20 cellular contexts compared by ENCODE assay signal in genomic region chr1:91621360-91621759, GRCh38.
A peak's percentile ranks its signal among the peaks of the same experiment; 100 is the strongest.
DNase-seq lines count a peak whose midpoint lies in the region; ATAC-seq, FAIRE-seq and TF ChIP-seq lines count a peak whose summit lies in the region.
"Had no signal": no experiment of that assay in that cellular context is flagged by ENCODE, and none has a peak within 500 bp of the region (broad histone marks: within the 10 kb centered on the region; RNA-seq: fewer than 3 reads in every experiment).

No MANE protein-coding gene starts in this region.

- H3K9me3 Mint-ChIP-seq in activated naive CD8-positive, alpha-beta T cell treated with anti-CD3 and anti-CD28 coated beads, Interleukin-2, amount 50 U/mL, for 24 hours, result no peaks in the 10 kb centered on the region
- H3K9me3 Mint-ChIP-seq in activated naive CD8-positive, alpha-beta T cell treated with anti-CD3 and anti-CD28 coated beads for 36 hours, result no peaks in the 10 kb centered on the region
- peaks cover 11% of the 10 kb centered on the region for H3K9me3 Mint-ChIP-seq in activated CD4-positive, alpha-beta T cell treated with anti-CD3 and anti-CD28 coated beads, Interleukin-2, amount 10 ng/mL, durations not matched to agents 24 days and 14 days

- H3K4me2 ChIP-seq in K562 (ENCODE audit: insufficient read depth, low read length), result no peak overlapping the region
- no peak overlapping the region for H3K4me2 ChIP-seq in PC-9
- H3K4me2 ChIP-seq: BLaER1 had no signal

- H3K36me3 ChIP-seq in K562 (ENCODE audit: control insufficient read depth, insufficient read depth, low read length), result no peaks in the 10 kb centered on the region
- no peaks in the 10 kb centered on the region for H3K36me3 ChIP-seq in uterus
- H3K36me3 ChIP-seq in PC-9 (ENCODE audit: low read depth), result no peaks in the 10 kb centered on the region
- H3K36me3 ChIP-seq: BLaER1 had no signal

- no peak for TF ChIP-seq RAD21 in K562 (CRISPR knock-in tag; conservative IDR thresholded peaks at IDR 0.05 in 1 of 2, IDR thresholded peaks at IDR 0.05 in 1 of 2)

- H3F3A ChIP-seq in PC-9 (ENCODE audit: insufficient read depth, low read depth), result no peaks in the 10 kb centered on the region

- H2AFZ ChIP-seq in K562 (ENCODE audit: low read depth, low read length) (0 out of 2 replicates have a peak overlapping the region, but pooled peaks have one; percentile 28), PC-9 (no peak overlapping the region)
- H2AFZ ChIP-seq: GM23248 had no signal

- H3K9me2 ChIP-seq in PC-9 (ENCODE audit: insufficient read depth), result no peaks in the 10 kb centered on the region

- TF ChIP-seq POLR2A in K562 (conservative IDR thresholded peaks at IDR 0.05), result no peak
- no peak for TF ChIP-seq POLR2A in uterus (IDR thresholded peaks at IDR 0.05)

- H3K9me1 ChIP-seq in K562 (ENCODE audit: control insufficient read depth, insufficient read depth, low read length), result no peaks in the 10 kb centered on the region

- CTCF ChIA-PET in K562 (lab: Yijun Ruan, JAX; ENCODE audit: low intra/inter-chr PET ratio), result no interaction called here
- CTCF ChIA-PET in PC-9 (lab: Charles Lee), result interaction anchor here (0.5 kb wide), 1 partner anchor 1858 kb away, joined by 3 read pairs; no protein-coding TSS in a partner anchor

- H3K27ac ChIP-seq in K562 (ENCODE audit: extremely low read depth, low read depth, low read length) (no peak overlapping the region), uterus (peak overlapping the region; percentile 22 to 71), PC-9 (no peak overlapping the region)
- H3K27ac ChIP-seq: 22Rv1, BLaER1, GM23248 had no signal

- H3K9ac ChIP-seq in K562 (ENCODE audit: insufficient read depth in 1 of 2, low read depth in 2 of 2, low read length in 2 of 2), result no peak overlapping the region
- H3K9ac ChIP-seq: BLaER1, GM23248 had no signal

- DNase-seq in activated naive CD8-positive, alpha-beta T cell treated with anti-CD3 and anti-CD28 coated beads, Interleukin-2, amount 50 U/mL, for 24 hours, result no peak
- no peak for DNase-seq in activated naive CD8-positive, alpha-beta T cell treated with anti-CD3 and anti-CD28 coated beads for 36 hours
- DNase-seq in NAMALWA (ENCODE audit: low spot score) (peak; percentile 5), K562 (ENCODE audit: extremely low read depth in 1 of 4, low spot score in 3 of 4) (no peak), uterus (no peak), NCI-H2107 treated with DMSO at 0.1 percent for 48 hours (lab: John Stamatoyannopoulos, UW; ENCODE audit: unreplicated experiment) (no peak), PC-9 (no peak)
- DNase-seq in activated CD4-positive, alpha-beta T cell treated with anti-CD3 and anti-CD28 coated beads, Interleukin-2, amount 10 ng/mL, durations not matched to agents 24 days and 14 days, result no peak
- DNase-seq: CD4-positive, alpha-beta memory T cell; DMS153; DMS79; GDM1; GM23248; HCEC 1CT; KBM-7 had no signal

- BruUV-seq in K562 (replicated peaks; lab: Mats Ljungman, UMichigan) (no TSS peak), PC-9 (replicated peaks; lab: Mats Ljungman, UMichigan) (no TSS peak)

- intact Hi-C loops in K562 (cut with micrococcal nuclease), result no loop called here
- intact Hi-C loops in uterus (cut with DNase I; ENCODE audit: low total_unique reads), result no loop called here
- intact Hi-C loops in activated CD4-positive, alpha-beta T cell treated with anti-CD3 and anti-CD28 coated beads, Interleukin-2, amount 10 ng/mL, durations not matched to agents 24 days and 14 days (cut with micrococcal nuclease), result no loop called here
- intact Hi-C loops in PC-9 (cut with micrococcal nuclease; ENCODE audit: unreplicated experiment), result no loop called here

- no peak overlapping the region for H3K27ac Mint-ChIP-seq in activated naive CD8-positive, alpha-beta T cell treated with anti-CD3 and anti-CD28 coated beads, Interleukin-2, amount 50 U/mL, for 24 hours
- H3K27ac Mint-ChIP-seq in activated naive CD8-positive, alpha-beta T cell treated with anti-CD3 and anti-CD28 coated beads for 36 hours, result no peak overlapping the region
- no peak overlapping the region for H3K27ac Mint-ChIP-seq in activated CD4-positive, alpha-beta T cell treated with anti-CD3 and anti-CD28 coated beads, Interleukin-2, amount 10 ng/mL, durations not matched to agents 24 days and 14 days
- H3K27ac Mint-ChIP-seq: CD14-positive monocyte; CD4-positive, alpha-beta memory T cell had no signal

- H4K20me1 ChIP-seq in K562 (replicated peaks; ENCODE audit: control insufficient read depth, insufficient read depth, low read length) (no peaks in the 10 kb centered on the region), PC-9 (ENCODE audit: insufficient read depth) (no peaks in the 10 kb centered on the region)
- H4K20me1 ChIP-seq: BLaER1 had no signal

- H3K36me3 Mint-ChIP-seq in activated naive CD8-positive, alpha-beta T cell treated with anti-CD3 and anti-CD28 coated beads, Interleukin-2, amount 50 U/mL, for 24 hours (ENCODE audit: low read depth), result no peaks in the 10 kb centered on the region
- no peaks in the 10 kb centered on the region for H3K36me3 Mint-ChIP-seq in activated naive CD8-positive, alpha-beta T cell treated with anti-CD3 and anti-CD28 coated beads for 36 hours
- no peaks in the 10 kb centered on the region for H3K36me3 Mint-ChIP-seq in activated CD4-positive, alpha-beta T cell treated with anti-CD3 and anti-CD28 coated beads, Interleukin-2, amount 10 ng/mL, durations not matched to agents 24 days and 14 days (ENCODE audit: low read depth)
- H3K36me3 Mint-ChIP-seq: CD14-positive monocyte; CD4-positive, alpha-beta memory T cell had no signal

- POLR2A ChIA-PET in K562 (lab: Yijun Ruan, JAX), result interaction anchor here (0.6 to 1.0 kb wide), 2 partner anchors 13 to 108 kb away, joined by 3 read pairs; no protein-coding TSS in a partner anchor
- POLR2A ChIA-PET in PC-9 (lab: Charles Lee; ENCODE audit: unreplicated experiment), result no interaction called here

- TF ChIP-seq EP300 in K562 (IDR thresholded peaks at IDR 0.05; ENCODE audit: low read length), result no peak

- TF ChIP-seq CTCF in K562 (IDR thresholded peaks at IDR 0.05 in 2 of 3, conservative IDR thresholded peaks at IDR 0.05 in 1 of 3; ENCODE audit: insufficient read depth in 2 of 3, low read depth in 1 of 3, low read length in 3 of 3), result no peak
- no peak for TF ChIP-seq CTCF in uterus (IDR thresholded peaks at IDR 0.05)
- TF ChIP-seq CTCF in PC-9 (conservative IDR thresholded peaks at IDR 0.05), result no peak

- H3K4me3 Mint-ChIP-seq in activated naive CD8-positive, alpha-beta T cell treated with anti-CD3 and anti-CD28 coated beads, Interleukin-2, amount 50 U/mL, for 24 hours, result no peak overlapping the region
- H3K4me3 Mint-ChIP-seq in activated naive CD8-positive, alpha-beta T cell treated with anti-CD3 and anti-CD28 coated beads for 36 hours, result no peak overlapping the region
- H3K4me3 Mint-ChIP-seq in activated CD4-positive, alpha-beta T cell treated with anti-CD3 and anti-CD28 coated beads, Interleukin-2, amount 10 ng/mL, durations not matched to agents 24 days and 14 days, result no peak overlapping the region
- H3K4me3 Mint-ChIP-seq: CD14-positive monocyte; CD4-positive, alpha-beta memory T cell had no signal

- no peaks in the 10 kb centered on the region for H3K9me3 ChIP-seq in K562 (replicated peaks; ENCODE audit: control insufficient read depth, insufficient read depth, low read depth, low read length)
- H3K9me3 ChIP-seq in uterus, result no peaks in the 10 kb centered on the region
- H3K9me3 ChIP-seq in PC-9 (ENCODE audit: insufficient read depth, low read depth), result 0 out of 2 replicates have a peak, but pooled peaks cover 3% of the 10 kb centered on the region
- H3K9me3 ChIP-seq: BLaER1 had no signal

- in situ Hi-C loops in K562 (cut with MboI), result no loop called here

- H3K4me1 ChIP-seq in K562 (replicated peaks in 1 of 2; ENCODE audit: control insufficient read depth in 2 of 2, insufficient read depth in 2 of 2, low read length in 2 of 2), result no peaks in the 10 kb centered on the region
- peaks cover 0 to 11% of the 10 kb centered on the region in 2 donors for H3K4me1 ChIP-seq in uterus
- no peaks in the 10 kb centered on the region for H3K4me1 ChIP-seq in PC-9 (replicated peaks; ENCODE audit: insufficient read depth)
- H3K4me1 ChIP-seq: BLaER1 had no signal

- 52% methylated on average over 3 of the region's 3 CpGs for WGBS in K562 (ENCODE audit: insufficient coverage, low coverage, missing lambda C conversion rate)

- ATAC-seq in activated naive CD8-positive, alpha-beta T cell treated with anti-CD3 and anti-CD28 coated beads, Interleukin-2, amount 50 U/mL, for 24 hours, result peak; percentile 24
- ATAC-seq in K562, result peak; percentile 69

- H3K27me3 ChIP-seq in K562 (ENCODE audit: control insufficient read depth in 2 of 2, insufficient read depth in 2 of 2, low read length in 2 of 2) (no peaks in the 10 kb centered on the region), uterus (no peaks in the 10 kb centered on the region), PC-9 (ENCODE audit: insufficient read depth, low read depth) (no peaks in the 10 kb centered on the region)
- H3K27me3 ChIP-seq: BLaER1 had no signal

- H3K4me1 Mint-ChIP-seq in activated naive CD8-positive, alpha-beta T cell treated with anti-CD3 and anti-CD28 coated beads, Interleukin-2, amount 50 U/mL, for 24 hours, result peaks cover 5% of the 10 kb centered on the region
- no peaks in the 10 kb centered on the region for H3K4me1 Mint-ChIP-seq in activated naive CD8-positive, alpha-beta T cell treated with anti-CD3 and anti-CD28 coated beads for 36 hours
- peaks cover 3% of the 10 kb centered on the region for H3K4me1 Mint-ChIP-seq in activated CD4-positive, alpha-beta T cell treated with anti-CD3 and anti-CD28 coated beads, Interleukin-2, amount 10 ng/mL, durations not matched to agents 24 days and 14 days
- H3K4me1 Mint-ChIP-seq: CD14-positive monocyte had no signal

- H3K79me2 ChIP-seq in K562 (ENCODE audit: control insufficient read depth, insufficient read depth, low read length) (no peaks in the 10 kb centered on the region), PC-9 (ENCODE audit: low read depth) (no peaks in the 10 kb centered on the region)

- no peaks in the 10 kb centered on the region for H3K27me3 Mint-ChIP-seq in activated naive CD8-positive, alpha-beta T cell treated with anti-CD3 and anti-CD28 coated beads, Interleukin-2, amount 50 U/mL, for 24 hours
- no peaks in the 10 kb centered on the region for H3K27me3 Mint-ChIP-seq in activated naive CD8-positive, alpha-beta T cell treated with anti-CD3 and anti-CD28 coated beads for 36 hours
- peaks cover 20% of the 10 kb centered on the region for H3K27me3 Mint-ChIP-seq in activated CD4-positive, alpha-beta T cell treated with anti-CD3 and anti-CD28 coated beads, Interleukin-2, amount 10 ng/mL, durations not matched to agents 24 days and 14 days

- H3K4me3 ChIP-seq in K562, result no peak overlapping the region
- no peak overlapping the region for H3K4me3 ChIP-seq in uterus
- no peak overlapping the region for H3K4me3 ChIP-seq in PC-9
- H3K4me3 ChIP-seq: BLaER1, GM23248 had no signal

- no peak for FAIRE-seq in K562 (lab: Jason Lieb, UNC)
- FAIRE-seq: GM19239, H54 had no signal

TF ChIP-seq in K562, 482 proteins besides CTCF, POLR2A, EP300 and RAD21 (continues in another document):
- TF ChIP-seq ZC3H8 (IDR thresholded peaks at IDR 0.05), result no peak

Comparison
In these comparisons a context has a peak if more than half of its experiments do, and no peak if none do; other contexts are left out.
1. H3K27ac ChIP-seq: peak in uterus (2 of 2); none in K562 (single experiment) and PC-9 (single experiment).